ENCODE assay signal across 1 cellular context in the genomic region with DNA sequence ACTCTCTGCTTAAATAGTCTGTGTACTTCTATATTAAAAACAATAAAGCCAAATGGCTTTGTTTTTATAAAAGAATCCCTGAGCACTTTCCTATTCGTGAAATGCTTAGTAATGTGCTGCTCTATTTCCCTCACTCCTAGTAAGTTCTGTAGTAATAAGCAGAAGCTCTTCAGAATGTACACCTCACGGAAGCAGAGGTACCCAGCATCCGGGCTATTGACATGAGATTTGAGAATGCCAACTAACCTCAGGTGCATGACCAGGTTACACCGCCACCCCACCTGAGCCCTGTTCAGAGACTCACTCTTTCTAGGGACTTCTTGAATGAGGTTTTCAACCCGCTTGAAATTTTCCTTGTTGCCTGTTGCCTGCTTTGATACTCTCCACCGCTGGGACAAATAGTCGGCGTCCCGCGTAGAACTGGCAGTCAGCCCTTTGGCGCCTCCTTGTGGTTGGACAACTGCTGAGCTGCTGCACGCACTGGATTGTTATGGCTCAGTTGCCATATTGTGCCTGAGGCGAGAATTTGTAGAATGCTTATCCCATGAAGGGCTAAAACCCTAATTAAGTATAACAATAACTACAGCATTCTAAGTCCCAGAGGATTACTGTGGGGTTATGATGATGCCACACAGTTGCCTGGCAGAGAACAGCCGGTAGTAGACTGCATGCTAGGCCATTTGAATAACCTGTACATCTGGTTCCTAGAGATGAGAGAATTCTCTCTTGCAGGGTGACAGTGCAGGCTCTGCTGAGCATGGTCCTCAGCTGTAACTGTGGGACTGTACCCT.
TF ChIP-seq lines count a peak whose summit lies in the region.

No MANE protein-coding gene starts in this region.

TF ChIP-seq in GM23338, 12 proteins besides CTCF, POLR2A, EP300 and RAD21:
- TF ChIP-seq, protein P1, sequence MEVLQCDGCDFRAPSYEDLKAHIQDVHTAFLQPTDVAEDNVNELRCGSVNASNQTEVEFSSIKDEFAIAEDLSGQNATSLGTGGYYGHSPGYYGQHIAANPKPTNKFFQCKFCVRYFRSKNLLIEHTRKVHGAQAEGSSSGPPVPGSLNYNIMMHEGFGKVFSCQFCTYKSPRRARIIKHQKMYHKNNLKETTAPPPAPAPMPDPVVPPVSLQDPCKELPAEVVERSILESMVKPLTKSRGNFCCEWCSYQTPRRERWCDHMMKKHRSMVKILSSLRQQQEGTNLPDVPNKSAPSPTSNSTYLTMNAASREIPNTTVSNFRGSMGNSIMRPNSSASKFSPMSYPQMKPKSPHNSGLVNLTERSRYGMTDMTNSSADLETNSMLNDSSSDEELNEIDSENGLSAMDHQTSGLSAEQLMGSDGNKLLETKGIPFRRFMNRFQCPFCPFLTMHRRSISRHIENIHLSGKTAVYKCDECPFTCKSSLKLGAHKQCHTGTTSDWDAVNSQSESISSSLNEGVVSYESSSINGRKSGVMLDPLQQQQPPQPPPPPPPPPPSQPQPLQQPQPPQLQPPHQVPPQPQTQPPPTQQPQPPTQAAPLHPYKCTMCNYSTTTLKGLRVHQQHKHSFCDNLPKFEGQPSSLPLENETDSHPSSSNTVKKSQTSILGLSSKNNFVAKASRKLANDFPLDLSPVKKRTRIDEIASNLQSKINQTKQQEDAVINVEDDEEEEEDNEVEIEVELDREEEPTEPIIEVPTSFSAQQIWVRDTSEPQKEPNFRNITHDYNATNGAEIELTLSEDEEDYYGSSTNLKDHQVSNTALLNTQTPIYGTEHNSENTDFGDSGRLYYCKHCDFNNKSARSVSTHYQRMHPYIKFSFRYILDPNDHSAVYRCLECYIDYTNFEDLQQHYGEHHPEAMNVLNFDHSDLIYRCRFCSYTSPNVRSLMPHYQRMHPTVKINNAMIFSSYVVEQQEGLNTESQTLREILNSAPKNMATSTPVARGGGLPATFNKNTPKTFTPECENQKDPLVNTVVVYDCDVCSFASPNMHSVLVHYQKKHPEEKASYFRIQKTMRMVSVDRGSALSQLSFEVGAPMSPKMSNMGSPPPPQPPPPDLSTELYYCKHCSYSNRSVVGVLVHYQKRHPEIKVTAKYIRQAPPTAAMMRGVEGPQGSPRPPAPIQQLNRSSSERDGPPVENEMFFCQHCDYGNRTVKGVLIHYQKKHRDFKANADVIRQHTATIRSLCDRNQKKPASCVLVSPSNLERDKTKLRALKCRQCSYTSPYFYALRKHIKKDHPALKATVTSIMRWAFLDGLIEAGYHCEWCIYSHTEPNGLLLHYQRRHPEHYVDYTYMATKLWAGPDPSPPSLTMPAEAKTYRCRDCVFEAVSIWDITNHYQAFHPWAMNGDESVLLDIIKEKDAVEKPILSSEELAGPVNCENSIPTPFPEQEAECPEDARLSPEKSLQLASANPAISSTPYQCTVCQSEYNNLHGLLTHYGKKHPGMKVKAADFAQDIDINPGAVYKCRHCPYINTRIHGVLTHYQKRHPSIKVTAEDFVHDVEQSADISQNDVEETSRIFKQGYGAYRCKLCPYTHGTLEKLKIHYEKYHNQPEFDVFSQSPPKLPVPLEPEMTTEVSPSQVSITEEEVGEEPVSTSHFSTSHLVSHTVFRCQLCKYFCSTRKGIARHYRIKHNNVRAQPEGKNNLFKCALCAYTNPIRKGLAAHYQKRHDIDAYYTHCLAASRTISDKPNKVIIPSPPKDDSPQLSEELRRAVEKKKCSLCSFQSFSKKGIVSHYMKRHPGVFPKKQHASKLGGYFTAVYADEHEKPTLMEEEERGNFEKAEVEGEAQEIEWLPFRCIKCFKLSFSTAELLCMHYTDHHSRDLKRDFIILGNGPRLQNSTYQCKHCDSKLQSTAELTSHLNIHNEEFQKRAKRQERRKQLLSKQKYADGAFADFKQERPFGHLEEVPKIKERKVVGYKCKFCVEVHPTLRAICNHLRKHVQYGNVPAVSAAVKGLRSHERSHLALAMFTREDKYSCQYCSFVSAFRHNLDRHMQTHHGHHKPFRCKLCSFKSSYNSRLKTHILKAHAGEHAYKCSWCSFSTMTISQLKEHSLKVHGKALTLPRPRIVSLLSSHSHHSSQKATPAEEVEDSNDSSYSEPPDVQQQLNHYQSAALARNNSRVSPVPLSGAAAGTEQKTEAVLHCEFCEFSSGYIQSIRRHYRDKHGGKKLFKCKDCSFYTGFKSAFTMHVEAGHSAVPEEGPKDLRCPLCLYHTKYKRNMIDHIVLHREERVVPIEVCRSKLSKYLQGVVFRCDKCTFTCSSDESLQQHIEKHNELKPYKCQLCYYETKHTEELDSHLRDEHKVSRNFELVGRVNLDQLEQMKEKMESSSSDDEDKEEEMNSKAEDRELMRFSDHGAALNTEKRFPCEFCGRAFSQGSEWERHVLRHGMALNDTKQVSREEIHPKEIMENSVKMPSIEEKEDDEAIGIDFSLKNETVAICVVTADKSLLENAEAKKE (CRISPR knock-in tag; IDR thresholded peaks at IDR 0.05) = peak; percentile 57; the same call in 1 of the 2 replicates
- TF ChIP-seq NANOG (IDR thresholded peaks at IDR 0.05; ENCODE audit: borderline replicate concordance) = no peak
- no peak for TF ChIP-seq EZH2phosphoT487 (IDR thresholded peaks at IDR 0.05; ENCODE audit: unreplicated experiment)
- TF ChIP-seq, protein P2, sequence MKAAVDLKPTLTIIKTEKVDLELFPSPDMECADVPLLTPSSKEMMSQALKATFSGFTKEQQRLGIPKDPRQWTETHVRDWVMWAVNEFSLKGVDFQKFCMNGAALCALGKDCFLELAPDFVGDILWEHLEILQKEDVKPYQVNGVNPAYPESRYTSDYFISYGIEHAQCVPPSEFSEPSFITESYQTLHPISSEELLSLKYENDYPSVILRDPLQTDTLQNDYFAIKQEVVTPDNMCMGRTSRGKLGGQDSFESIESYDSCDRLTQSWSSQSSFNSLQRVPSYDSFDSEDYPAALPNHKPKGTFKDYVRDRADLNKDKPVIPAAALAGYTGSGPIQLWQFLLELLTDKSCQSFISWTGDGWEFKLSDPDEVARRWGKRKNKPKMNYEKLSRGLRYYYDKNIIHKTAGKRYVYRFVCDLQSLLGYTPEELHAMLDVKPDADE (IDR thresholded peaks at IDR 0.05) = no peak
- TF ChIP-seq CREB1 (CRISPR knock-in tag; IDR thresholded peaks at IDR 0.05; ENCODE audit: low read depth) = 0 out of 2 replicates have a peak, but pooled peaks have one; percentile 20
- TF ChIP-seq ZNF114 (CRISPR knock-in tag; IDR thresholded peaks at IDR 0.05) = no peak
- TF ChIP-seq ZNF331 (CRISPR knock-in tag; IDR thresholded peaks at IDR 0.05; ENCODE audit: low read depth) = no peak
- TF ChIP-seq JUNB (IDR thresholded peaks at IDR 0.05; ENCODE audit: unreplicated experiment) = no peak
- TF ChIP-seq, protein P3, sequence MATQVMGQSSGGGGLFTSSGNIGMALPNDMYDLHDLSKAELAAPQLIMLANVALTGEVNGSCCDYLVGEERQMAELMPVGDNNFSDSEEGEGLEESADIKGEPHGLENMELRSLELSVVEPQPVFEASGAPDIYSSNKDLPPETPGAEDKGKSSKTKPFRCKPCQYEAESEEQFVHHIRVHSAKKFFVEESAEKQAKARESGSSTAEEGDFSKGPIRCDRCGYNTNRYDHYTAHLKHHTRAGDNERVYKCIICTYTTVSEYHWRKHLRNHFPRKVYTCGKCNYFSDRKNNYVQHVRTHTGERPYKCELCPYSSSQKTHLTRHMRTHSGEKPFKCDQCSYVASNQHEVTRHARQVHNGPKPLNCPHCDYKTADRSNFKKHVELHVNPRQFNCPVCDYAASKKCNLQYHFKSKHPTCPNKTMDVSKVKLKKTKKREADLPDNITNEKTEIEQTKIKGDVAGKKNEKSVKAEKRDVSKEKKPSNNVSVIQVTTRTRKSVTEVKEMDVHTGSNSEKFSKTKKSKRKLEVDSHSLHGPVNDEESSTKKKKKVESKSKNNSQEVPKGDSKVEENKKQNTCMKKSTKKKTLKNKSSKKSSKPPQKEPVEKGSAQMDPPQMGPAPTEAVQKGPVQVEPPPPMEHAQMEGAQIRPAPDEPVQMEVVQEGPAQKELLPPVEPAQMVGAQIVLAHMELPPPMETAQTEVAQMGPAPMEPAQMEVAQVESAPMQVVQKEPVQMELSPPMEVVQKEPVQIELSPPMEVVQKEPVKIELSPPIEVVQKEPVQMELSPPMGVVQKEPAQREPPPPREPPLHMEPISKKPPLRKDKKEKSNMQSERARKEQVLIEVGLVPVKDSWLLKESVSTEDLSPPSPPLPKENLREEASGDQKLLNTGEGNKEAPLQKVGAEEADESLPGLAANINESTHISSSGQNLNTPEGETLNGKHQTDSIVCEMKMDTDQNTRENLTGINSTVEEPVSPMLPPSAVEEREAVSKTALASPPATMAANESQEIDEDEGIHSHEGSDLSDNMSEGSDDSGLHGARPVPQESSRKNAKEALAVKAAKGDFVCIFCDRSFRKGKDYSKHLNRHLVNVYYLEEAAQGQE (IDR thresholded peaks at IDR 0.05; ENCODE audit: unreplicated experiment) = no peak
